ENCODE assay signal across 1 cellular context in genomic region chr11:62611705-62612365, GRCh38.
TF ChIP-seq lines count a peak whose summit lies in the region.

No MANE protein-coding gene starts in this region.

TF ChIP-seq in K562, 482 proteins besides CTCF, POLR2A, EP300 and RAD21 (continued from another document and continues in another):
- TF ChIP-seq MGA (IDR thresholded peaks at IDR 0.05) = no peak
- TF ChIP-seq ZZZ3 (IDR thresholded peaks at IDR 0.05) = no peak
- TF ChIP-seq MNT (conservative IDR thresholded peaks at IDR 0.05) = peak in 1 of 2 experiments; percentile 45; a peak in 2 of 4 replicates
- TF ChIP-seq ID3 (CRISPR knock-in tag; IDR thresholded peaks at IDR 0.05) = no peak
- TF ChIP-seq ID3 (tag; IDR thresholded peaks at IDR 0.05) = 0 out of 2 replicates have a peak, but pooled peaks have one; percentile 33
- peak; percentile 73 for TF ChIP-seq CHD2 (IDR thresholded peaks at IDR 0.05; ENCODE audit: low read depth, low read length)
- TF ChIP-seq NFIC (IDR thresholded peaks at IDR 0.05) = peak; percentile 21; the same call in 1 of the 2 replicates
- TF ChIP-seq ZNF146 (CRISPR knock-in tag; IDR thresholded peaks at IDR 0.05; ENCODE audit: unreplicated experiment) = no peak
- 0 out of 4 replicates have a peak, but pooled peaks have one; percentile 27 to 39 for TF ChIP-seq SIN3A (IDR thresholded peaks at IDR 0.05; ENCODE audit: borderline replicate concordance in 2 of 2, control insufficient read depth in 1 of 2, low read depth in 2 of 2, low read length in 2 of 2)
- peak; percentile 38; the same call in 1 of the 2 replicates for TF ChIP-seq ZBTB40 (IDR thresholded peaks at IDR 0.05)
- no peak for TF ChIP-seq ZBTB40 (CRISPR knock-in tag; IDR thresholded peaks at IDR 0.05)
- TF ChIP-seq NKRF (IDR thresholded peaks at IDR 0.05; ENCODE audit: borderline replicate concordance) = peak; percentile 82
- TF ChIP-seq BRD9 (IDR thresholded peaks at IDR 0.05; ENCODE audit: low read depth, partially characterized antibody) = no peak
- peak; percentile 83; the same call in 1 of the 2 replicates for TF ChIP-seq SMARCA5 (IDR thresholded peaks at IDR 0.05)
- 0 out of 2 replicates have a peak, but pooled peaks have one; percentile 66 for TF ChIP-seq ZNF740 (CRISPR knock-in tag; IDR thresholded peaks at IDR 0.05)
- no peak for TF ChIP-seq ZNF740 (tag; IDR thresholded peaks at IDR 0.05)
- TF ChIP-seq RFX1 (IDR thresholded peaks at IDR 0.05) = no peak
- peak in 1 of 2 experiments; percentile 18; a peak in 1 of 4 replicates for TF ChIP-seq FOXA3 (CRISPR knock-in tag; conservative IDR thresholded peaks at IDR 0.05 in 1 of 2, IDR thresholded peaks at IDR 0.05 in 1 of 2)
- peak; percentile 75 for TF ChIP-seq MAX (CRISPR knock-in tag; IDR thresholded peaks at IDR 0.05)
- TF ChIP-seq POLR2AphosphoS5 (IDR thresholded peaks at IDR 0.05; ENCODE audit: control insufficient read depth, insufficient read depth, low read depth, low read length) = no peak
- TF ChIP-seq MAZ (CRISPR knock-in tag; conservative IDR thresholded peaks at IDR 0.05 in 1 of 2, IDR thresholded peaks at IDR 0.05 in 1 of 2) = peak in 1 of 2 experiments; percentile 65; a peak in 2 of 4 replicates
- no peak for TF ChIP-seq MLX (CRISPR knock-in tag; conservative IDR thresholded peaks at IDR 0.05)
